24 cellular contexts compared by ENCODE assay signal in the genomic region with DNA sequence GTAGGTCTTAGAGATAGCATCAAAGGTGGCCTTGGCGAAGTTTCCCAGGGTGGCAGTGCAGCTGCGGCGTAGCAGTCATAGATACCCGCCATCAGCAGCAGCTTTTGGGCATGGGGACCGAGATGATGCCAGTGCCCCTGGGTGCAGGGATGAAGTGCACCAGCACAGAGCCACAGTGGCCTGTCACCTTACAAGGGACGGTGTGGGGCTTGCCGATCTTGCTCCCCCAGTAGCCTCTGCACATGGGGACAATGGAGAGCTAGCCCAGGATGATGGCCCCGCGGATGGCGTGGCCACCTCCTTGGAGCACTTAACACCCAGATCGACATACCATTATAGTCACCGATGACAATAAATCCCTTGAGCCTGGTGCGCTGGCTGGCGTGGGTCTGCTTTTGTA.
"Had no signal": no experiment of that assay in that cellular context is flagged by ENCODE, and none has a peak within 500 bp of the region (broad histone marks: within the 10 kb centered on the region; RNA-seq: fewer than 3 reads in every experiment).

No MANE protein-coding gene starts in this region.

- H3K27ac ChIP-seq: colonic mucosa, esophagus muscularis mucosa, foreskin keratinocyte, gastroesophageal sphincter, heart left ventricle, hepatocyte, left ventricle myocardium inferior, lower lobe of right lung had no signal

- H3K4me3 ChIP-seq: colonic mucosa, esophagus muscularis mucosa, gastroesophageal sphincter, heart left ventricle, hepatocyte, left ventricle myocardium inferior, lower lobe of right lung, mucosa of descending colon had no signal

- ATAC-seq: effector memory CD8-positive, alpha-beta T cell; foreskin keratinocyte; gastroesophageal sphincter; heart left ventricle; left colon; left lobe of liver; lower lobe of right lung; mucosa of descending colon had no signal

- FAIRE-seq: endometrium, endothelial cell of umbilical vein, frontal cortex, kidney had no signal

- H3K9me3 ChIP-seq: colonic mucosa, esophagus muscularis mucosa, gastroesophageal sphincter, heart left ventricle, left ventricle myocardium inferior, lower lobe of right lung, mucosa of descending colon had no signal

- H3K4me2 ChIP-seq: hepatocyte had no signal

- H3K36me3 ChIP-seq: colonic mucosa, esophagus muscularis mucosa, gastroesophageal sphincter, heart left ventricle, left ventricle myocardium inferior, lower lobe of right lung had no signal

- H3K79me2 ChIP-seq: hepatocyte had no signal

- H3K27me3 ChIP-seq: colonic mucosa, esophagus muscularis mucosa, gastroesophageal sphincter, heart left ventricle, hepatocyte had no signal

- H2AFZ ChIP-seq: hepatocyte had no signal

- H3K4me1 ChIP-seq: colonic mucosa, esophagus muscularis mucosa, foreskin keratinocyte, gastroesophageal sphincter, heart left ventricle, left ventricle myocardium inferior, lower lobe of right lung had no signal

- DNase-seq: colonic mucosa; cortex of kidney; effector CD8-positive, alpha-beta T cell; effector memory CD8-positive, alpha-beta T cell; endodermal cell; foreskin keratinocyte; heart left ventricle; hypothalamus; immature natural killer cell; islet precursor cell; kidney; kidney glomerular epithelial cell; left colon; left ventricle myocardium inferior; lower lobe of right lung; mesenchymal stem cell; mucosa of descending colon had no signal
